ENCODE assay signal across 25 cellular contexts in genomic region chrX:136658151-136658550, GRCh38. TPM values are rescaled to one million over a fixed set of nuclear protein-coding genes. Genes with fewer than 3 reads are reported as not detected.
DNase-seq lines count a peak whose midpoint lies in the region; ATAC-seq and TF ChIP-seq lines count a peak whose summit lies in the region.
"Had no signal": no experiment of that assay in that cellular context is flagged by ENCODE, and none has a peak within 500 bp of the region (broad histone marks: within the 10 kb centered on the region; RNA-seq: fewer than 3 reads in every experiment).

No MANE protein-coding gene starts in this region.

- H3K4me2 ChIP-seq in OCI-LY3 (ENCODE audit: low read length) (0 out of 2 replicates have a peak overlapping the region, but pooled peaks have one; percentile 20), GM23248 (ENCODE audit: unreplicated experiment) (no peak overlapping the region)

- H3K4me1 ChIP-seq in OCI-LY3 (ENCODE audit: low read length), result peaks cover 9% of the 10 kb centered on the region
- H3K4me1 ChIP-seq in thymus (ENCODE audit: control insufficient read depth, insufficient read depth, low read length), result no peaks in the 10 kb centered on the region
- H3K4me1 ChIP-seq in GM23248 (ENCODE audit: insufficient read depth), result no peaks in the 10 kb centered on the region
- H3K4me1 ChIP-seq: spleen, testis had no signal

- WGBS in thymus, result 70% methylated on average over 5 of the region's 5 CpGs
- 54 to 72% methylated on average over 5 of the region's 5 CpGs for WGBS in GM23248 (ENCODE audit: low coverage in 1 of 2, low lambda C conversion rate in 2 of 2, missing lambda C conversion rate in 2 of 2), 2 experiments

- no peaks in the 10 kb centered on the region for H3K79me2 ChIP-seq in OCI-LY3 (ENCODE audit: low read length)
- H3K79me2 ChIP-seq in GM23248 (ENCODE audit: insufficient read depth), result no peaks in the 10 kb centered on the region

- H3K36me3 ChIP-seq in OCI-LY3 (replicated peaks; ENCODE audit: low read depth, low read length) (no peaks in the 10 kb centered on the region), thymus (ENCODE audit: control insufficient read depth, insufficient read depth) (no peaks in the 10 kb centered on the region), GM23248 (ENCODE audit: low read depth) (no peaks in the 10 kb centered on the region)
- H3K36me3 ChIP-seq: spleen had no signal

- no peak overlapping the region for H3K27ac ChIP-seq in OCI-LY3 (ENCODE audit: low read length)
- H3K27ac ChIP-seq in thymus (ENCODE audit: low read depth), result peak overlapping the region; percentile 52
- no peak overlapping the region for H3K27ac ChIP-seq in GM23248
- H3K27ac ChIP-seq: testis had no signal

- H3K9me3 Mint-ChIP-seq in activated naive CD4-positive, alpha-beta T cell treated with anti-CD3 and anti-CD28 coated beads, Interleukin-2, amount 50 U/mL, for 72 hours, result no peaks in the 10 kb centered on the region
- H3K9me3 Mint-ChIP-seq: dendritic cell treated with granulocyte-macrophage colony-stimulating factor and Interleukin-4, amounts not matched to agents 40 ng/mL and 50 ng/mL, for 4 days had no signal

- no peaks in the 10 kb centered on the region for H4K20me1 ChIP-seq in OCI-LY3 (ENCODE audit: insufficient read depth, low read length)
- no peaks in the 10 kb centered on the region for H4K20me1 ChIP-seq in GM23248 (ENCODE audit: insufficient read depth)

- no peaks in the 10 kb centered on the region for H3K9me2 ChIP-seq in GM23248 (ENCODE audit: insufficient read depth)

- no peak overlapping the region for H2AFZ ChIP-seq in OCI-LY3 (ENCODE audit: low read depth, low read length)
- no peak overlapping the region for H2AFZ ChIP-seq in GM23248

- no peaks in the 10 kb centered on the region for H3F3A ChIP-seq in GM23248 (ENCODE audit: insufficient read depth)

- H3K27me3 ChIP-seq in OCI-LY3 (ENCODE audit: low read depth, low read length), result no peaks in the 10 kb centered on the region
- no peaks in the 10 kb centered on the region for H3K27me3 ChIP-seq in thymus (ENCODE audit: control insufficient read depth, insufficient read depth)
- no peaks in the 10 kb centered on the region for H3K27me3 ChIP-seq in GM23248 (replicated peaks; ENCODE audit: insufficient read depth)
- H3K27me3 ChIP-seq: spleen, testis had no signal

- peak; percentile 38 for DNase-seq in activated naive CD4-positive, alpha-beta T cell treated with Interleukin-2 at 50 U/mL for 16 hours
- DNase-seq in activated naive CD4-positive, alpha-beta T cell (lab: John Stamatoyannopoulos, UW), result no peak
- DNase-seq in activated naive CD4-positive, alpha-beta T cell treated with anti-CD3 and anti-CD28 coated beads, Interleukin-2, amount 50 U/mL, for 72 hours (ENCODE audit: low spot score in 2 of 2), result no peak
- DNase-seq in putamen (ENCODE audit: low spot score) (no peak), GM23248 (no peak), SHP77 (lab: John Stamatoyannopoulos, UW) (no peak)
- DNase-seq: activated CD8-positive, alpha-beta memory T cell treated with anti-CD3 and anti-CD28 coated beads for 24 hours; DND-41; hippocampal formation; Karpas-422; NCI-H1048; NCI-H2029; NCI-H446 treated with DMSO at 0.1 percent for 48 hours; RPMI8226; spleen; stimulated activated CD8-positive, alpha-beta memory T cell treated with anti-CD3 and anti-CD28 coated beads, Interleukin-4, amount 100 ng/mL, for 48 hours; testis had no signal

- H3K36me3 Mint-ChIP-seq in activated naive CD4-positive, alpha-beta T cell treated with anti-CD3 and anti-CD28 coated beads, Interleukin-2, amount 50 U/mL, for 72 hours, result peaks cover 55 to 72% of the 10 kb centered on the region in 2 donors

- in situ Hi-C loops in GM23248 (cut with MboI), result no loop called here

- H3K9ac ChIP-seq in OCI-LY3 (ENCODE audit: low read length) (no peak overlapping the region), GM23248 (no peak overlapping the region)

- peak; percentile 45 to 48 for ATAC-seq in activated naive CD4-positive, alpha-beta T cell treated with anti-CD3 and anti-CD28 coated beads, Interleukin-2, amount 50 U/mL, for 72 hours

- H3K27ac Mint-ChIP-seq in activated naive CD4-positive, alpha-beta T cell treated with anti-CD3 and anti-CD28 coated beads, Interleukin-2, amount 50 U/mL, for 72 hours, result peak overlapping the region; percentile 96
- H3K27ac Mint-ChIP-seq: dendritic cell treated with granulocyte-macrophage colony-stimulating factor and Interleukin-4, amounts not matched to agents 40 ng/mL and 50 ng/mL, for 4 days had no signal

- no peaks in the 10 kb centered on the region for H3K9me3 ChIP-seq in OCI-LY3 (ENCODE audit: insufficient read depth, low read length)
- H3K9me3 ChIP-seq in thymus (ENCODE audit: control insufficient read depth), result no peaks in the 10 kb centered on the region
- no peaks in the 10 kb centered on the region for H3K9me3 ChIP-seq in GM23248 (ENCODE audit: low read depth)
- H3K9me3 ChIP-seq: spleen, testis had no signal

- no peak for TF ChIP-seq CTCF in OCI-LY3 (IDR thresholded peaks at IDR 0.05; ENCODE audit: low read depth, low read length)

- H3K4me3 ChIP-seq in OCI-LY3 (ENCODE audit: low read length) (no peak overlapping the region), thymus (ENCODE audit: low read length) (no peak overlapping the region), GM23248 (no peak overlapping the region)
- H3K4me3 ChIP-seq: spleen, testis had no signal

RNA-seq across cellular contexts. Expression of gene CD40LG, which starts 10.2 kb away (rescaled TPM):
- total RNA-seq in activated naive CD4-positive, alpha-beta T cell treated with anti-CD3 and anti-CD28 coated beads, Interleukin-2, amount 50 U/mL, for 72 hours, result 100 to 1,000 TPM in 1 of 2 donors, 10 to 100 TPM in 1; 80.0 to 134 TPM
- polyA plus RNA-seq in thymus (4.3 TPM), GM23248 (2016; fragmentation: Nextera tagmentation; extraction: Ambion mirVana) (not detected in 2 replicates)
- total RNA-seq in GM23248 (2014; rRNA removed; shearing (Covaris generic)), result not detected in 2 replicates
- total RNA-seq: fibroblast of villous mesenchyme, H4, HT1080, lower leg skin, renal cortical epithelial cell, testis had no signal

Comparison
In these comparisons a context has a peak if more than half of its experiments do, and no peak if none do; other contexts are left out.
1. RNA of gene CD40LG, which starts 10.2 kb away (total RNA-seq): 80.0 to 134 TPM in activated naive CD4-positive, alpha-beta T cell treated with anti-CD3 and anti-CD28 coated beads, Interleukin-2, amount 50 U/mL, for 72 hours; not detected in GM23248; every median in the first group is over 10 times any median in the second.